1 cellular context compared by ENCODE assay signal in the genomic region with DNA sequence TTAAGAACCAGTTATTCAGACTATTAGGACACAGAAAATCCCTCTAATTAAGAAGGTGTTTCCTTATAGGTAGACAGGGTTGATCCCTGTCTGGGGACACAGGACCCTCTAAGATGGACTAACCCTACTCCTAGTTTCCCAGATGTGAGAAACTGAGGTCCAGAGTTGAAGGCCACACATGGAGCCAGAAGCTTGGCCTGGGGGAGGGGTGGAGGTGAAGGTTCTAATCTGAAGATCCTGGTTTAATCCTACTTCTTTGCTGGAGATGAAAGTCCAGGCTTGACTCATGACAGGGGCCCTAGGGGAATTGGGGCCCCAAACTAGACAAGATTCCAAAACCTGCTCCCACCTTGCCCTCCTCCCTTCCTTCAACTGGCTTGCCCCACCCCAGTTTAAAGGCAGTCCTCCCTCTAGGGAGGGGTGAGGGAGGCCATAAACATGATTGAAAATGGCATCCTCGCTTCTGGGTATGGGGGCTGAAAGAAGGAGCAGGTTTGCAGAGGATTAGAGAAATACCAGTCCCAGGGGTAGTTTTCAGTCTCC.
TF ChIP-seq lines count a peak whose summit lies in the region.

No MANE protein-coding gene starts in this region.

TF ChIP-seq in K562, 482 proteins besides CTCF, POLR2A, EP300 and RAD21 (continued from another document):
- no peak for TF ChIP-seq MGA (IDR thresholded peaks at IDR 0.05)
- no peak for TF ChIP-seq SNIP1 (IDR thresholded peaks at IDR 0.05; ENCODE audit: low read depth)
- TF ChIP-seq RAD51 (IDR thresholded peaks at IDR 0.05; ENCODE audit: borderline replicate concordance, low read depth): no peak
- TF ChIP-seq, protein P1, sequence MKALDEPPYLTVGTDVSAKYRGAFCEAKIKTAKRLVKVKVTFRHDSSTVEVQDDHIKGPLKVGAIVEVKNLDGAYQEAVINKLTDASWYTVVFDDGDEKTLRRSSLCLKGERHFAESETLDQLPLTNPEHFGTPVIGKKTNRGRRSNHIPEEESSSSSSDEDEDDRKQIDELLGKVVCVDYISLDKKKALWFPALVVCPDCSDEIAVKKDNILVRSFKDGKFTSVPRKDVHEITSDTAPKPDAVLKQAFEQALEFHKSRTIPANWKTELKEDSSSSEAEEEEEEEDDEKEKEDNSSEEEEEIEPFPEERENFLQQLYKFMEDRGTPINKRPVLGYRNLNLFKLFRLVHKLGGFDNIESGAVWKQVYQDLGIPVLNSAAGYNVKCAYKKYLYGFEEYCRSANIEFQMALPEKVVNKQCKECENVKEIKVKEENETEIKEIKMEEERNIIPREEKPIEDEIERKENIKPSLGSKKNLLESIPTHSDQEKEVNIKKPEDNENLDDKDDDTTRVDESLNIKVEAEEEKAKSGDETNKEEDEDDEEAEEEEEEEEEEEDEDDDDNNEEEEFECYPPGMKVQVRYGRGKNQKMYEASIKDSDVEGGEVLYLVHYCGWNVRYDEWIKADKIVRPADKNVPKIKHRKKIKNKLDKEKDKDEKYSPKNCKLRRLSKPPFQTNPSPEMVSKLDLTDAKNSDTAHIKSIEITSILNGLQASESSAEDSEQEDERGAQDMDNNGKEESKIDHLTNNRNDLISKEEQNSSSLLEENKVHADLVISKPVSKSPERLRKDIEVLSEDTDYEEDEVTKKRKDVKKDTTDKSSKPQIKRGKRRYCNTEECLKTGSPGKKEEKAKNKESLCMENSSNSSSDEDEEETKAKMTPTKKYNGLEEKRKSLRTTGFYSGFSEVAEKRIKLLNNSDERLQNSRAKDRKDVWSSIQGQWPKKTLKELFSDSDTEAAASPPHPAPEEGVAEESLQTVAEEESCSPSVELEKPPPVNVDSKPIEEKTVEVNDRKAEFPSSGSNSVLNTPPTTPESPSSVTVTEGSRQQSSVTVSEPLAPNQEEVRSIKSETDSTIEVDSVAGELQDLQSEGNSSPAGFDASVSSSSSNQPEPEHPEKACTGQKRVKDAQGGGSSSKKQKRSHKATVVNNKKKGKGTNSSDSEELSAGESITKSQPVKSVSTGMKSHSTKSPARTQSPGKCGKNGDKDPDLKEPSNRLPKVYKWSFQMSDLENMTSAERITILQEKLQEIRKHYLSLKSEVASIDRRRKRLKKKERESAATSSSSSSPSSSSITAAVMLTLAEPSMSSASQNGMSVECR (CRISPR knock-in tag; IDR thresholded peaks at IDR 0.05): no peak
- TF ChIP-seq GATA2 (CRISPR knock-in tag; IDR thresholded peaks at IDR 0.05): no peak
